Comparison of ENCODE assay signal across 27 cellular contexts in genomic region chr2:1916881-1917280, GRCh38.
"Had no signal": no experiment of that assay in that cellular context is flagged by ENCODE, and none has a peak within 500 bp of the region (broad histone marks: within the 10 kb centered on the region; RNA-seq: fewer than 3 reads in every experiment).

No MANE protein-coding gene starts in this region.

- H3K36me3 ChIP-seq: colonic mucosa, esophagus muscularis mucosa, esophagus squamous epithelium, gastrocnemius medialis, gastroesophageal sphincter, heart left ventricle had no signal

- FAIRE-seq: colon, endometrium, endothelial cell of umbilical vein, frontal cortex had no signal

- DNase-seq: colonic mucosa; cortex of kidney; dermis blood vessel endothelial cell; dorsolateral prefrontal cortex; effector CD4-positive, alpha-beta T cell; effector CD8-positive, alpha-beta T cell; effector memory CD4-positive, alpha-beta T cell; effector memory CD8-positive, alpha-beta T cell; endodermal cell; erythroblast; esophagus squamous epithelium; foreskin fibroblast; foreskin keratinocyte; foreskin melanocyte; gastrocnemius medialis; glutamatergic neuron; heart left ventricle had no signal

- H3K4me1 ChIP-seq: colonic mucosa, esophagus muscularis mucosa, esophagus squamous epithelium, foreskin keratinocyte, gastrocnemius medialis, gastroesophageal sphincter, heart left ventricle had no signal

- H3K9me3 ChIP-seq: colonic mucosa, esophagus muscularis mucosa, esophagus squamous epithelium, gastrocnemius medialis, gastroesophageal sphincter, heart left ventricle had no signal

- H3K27me3 ChIP-seq: colonic mucosa, dorsolateral prefrontal cortex, esophagus squamous epithelium, foreskin keratinocyte, gastrocnemius medialis, heart left ventricle had no signal

- H3K9me3 Mint-ChIP-seq: dendritic cell treated with granulocyte-macrophage colony-stimulating factor and Interleukin-4, amounts not matched to agents 40 ng/mL and 50 ng/mL, for 4 days; effector memory CD8-positive, alpha-beta T cell; endodermal cell had no signal

- H3K27ac ChIP-seq: colonic mucosa, coronary artery, dorsolateral prefrontal cortex, epithelial cell of prostate, esophagus muscularis mucosa, esophagus squamous epithelium, foreskin keratinocyte, gastrocnemius medialis, gastroesophageal sphincter, heart left ventricle had no signal

- H3K27ac Mint-ChIP-seq: dendritic cell treated with granulocyte-macrophage colony-stimulating factor and Interleukin-4, amounts not matched to agents 40 ng/mL and 50 ng/mL, for 4 days; effector memory CD8-positive, alpha-beta T cell; endodermal cell had no signal

- H3K4me3 Mint-ChIP-seq: dendritic cell treated with granulocyte-macrophage colony-stimulating factor and Interleukin-4, amounts not matched to agents 40 ng/mL and 50 ng/mL, for 4 days; effector memory CD8-positive, alpha-beta T cell; endodermal cell had no signal

- H3K4me3 ChIP-seq: colonic mucosa, coronary artery, dorsolateral prefrontal cortex, esophagus muscularis mucosa, esophagus squamous epithelium, gastrocnemius medialis, gastroesophageal sphincter, heart left ventricle had no signal

- ATAC-seq: effector memory CD8-positive, alpha-beta T cell; esophagus mucosa; foreskin keratinocyte; gastrocnemius medialis; gastroesophageal sphincter; heart left ventricle had no signal
